In the genomic region with DNA sequence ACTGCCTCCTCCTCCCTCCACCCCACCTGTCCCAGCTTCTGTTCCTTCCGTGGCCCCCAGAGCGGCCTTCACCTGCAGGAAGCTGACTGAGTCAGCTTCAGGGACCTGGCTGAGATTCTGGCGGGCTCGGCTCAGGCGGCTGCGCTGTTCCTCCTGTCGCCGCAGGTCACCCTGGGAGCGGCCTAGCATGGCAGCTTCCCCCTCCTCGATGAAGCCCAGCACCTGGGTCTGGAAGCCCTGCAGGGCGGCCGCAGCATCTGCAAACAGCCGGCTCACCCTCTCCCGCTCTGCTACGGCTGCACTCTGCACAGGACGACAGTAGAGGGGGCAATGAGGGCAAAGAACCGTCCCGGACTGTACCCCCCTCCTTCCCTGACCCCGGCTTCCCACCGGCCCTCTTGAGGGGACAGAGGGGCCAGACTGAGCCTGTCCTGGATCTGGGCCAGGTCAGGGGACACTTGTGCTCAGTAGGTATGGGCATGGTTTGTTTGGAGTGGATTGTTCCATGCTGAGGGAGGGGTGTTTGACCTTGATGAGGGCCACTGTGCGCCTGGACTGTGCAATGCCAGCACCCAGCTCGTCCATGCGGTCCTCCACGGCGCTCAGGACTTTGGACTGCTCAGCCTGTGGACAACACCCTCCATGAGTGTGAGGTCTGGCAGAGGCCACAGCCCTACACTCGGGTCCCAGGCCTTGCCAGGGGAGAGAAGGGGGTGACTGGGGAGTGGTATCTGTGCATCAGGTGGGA, we compare ENCODE assay signal across 6 cellular contexts. TPM values are rescaled to one million over a fixed set of nuclear protein-coding genes. Genes with fewer than 3 reads are reported as not detected.
A peak's percentile ranks its signal among the peaks of the same experiment; 100 is the strongest.
DNase-seq lines count a peak whose midpoint lies in the region; ATAC-seq and TF ChIP-seq lines count a peak whose summit lies in the region.

No MANE protein-coding gene starts in this region.

- TF ChIP-seq POLR2A in prostate gland (IDR thresholded peaks at IDR 0.05), result peak; percentile 52

- DNase-seq in GM10248 (ENCODE audit: extremely low spot score), result peak; percentile 55
- DNase-seq in SK-N-DZ (ENCODE audit: low spot score), result peak; percentile 83
- peak; percentile 47 for DNase-seq in cerebellar cortex (ENCODE audit: low spot score)
- DNase-seq in prostate gland (ENCODE audit: low spot score), result no peak
- DNase-seq in NK-92 (lab: John Stamatoyannopoulos, UW; ENCODE audit: unreplicated experiment), result no peak

- H3K4me3 ChIP-seq in prostate gland, result peak overlapping the region; percentile 9 to 53

- POLR2A ChIA-PET in GM10248 (lab: Yijun Ruan, JAX), result no interaction called here

- H3K27ac ChIP-seq in prostate gland, result peak overlapping the region; percentile 91

- CTCF ChIA-PET in GM10248 (lab: Yijun Ruan, JAX), result interaction anchor here (1.0 to 7.5 kb wide), 14 partner anchors 9 to 132 kb away, joined by 3 to 89 read pairs (median 5); partner anchors contain the start of genes MRPL38 and WBP2

- ATAC-seq in GM21447 (IDR thresholded peaks at IDR 0.05; ENCODE audit: unreplicated experiment), result no peak

- H3K27me3 ChIP-seq in prostate gland (replicated peaks; ENCODE audit: insufficient read depth), result no peaks in the 10 kb centered on the region

- H3K9me3 ChIP-seq in prostate gland, result no peaks in the 10 kb centered on the region

- intact Hi-C loops in prostate gland (cut with DNase I), result loop anchor here (5.0 kb wide), 1 partner anchor 89 kb away; no protein-coding TSS in a partner anchor

- TF ChIP-seq CTCF in GM10248 (IDR thresholded peaks at IDR 0.05; ENCODE audit: control extremely low read depth, extremely low read depth, low read depth, missing control alignments) (peak; percentile 35), prostate gland (IDR thresholded peaks at IDR 0.05) (peak in 3 of 4 experiments; percentile 11 to 39 (median 14))

- WGBS in prostate gland, result 12% methylated on average over 25 of the region's 26 CpGs

- no peaks in the 10 kb centered on the region for H3K36me3 ChIP-seq in prostate gland

- H3K4me1 ChIP-seq in prostate gland (replicated peaks), result peaks cover 28% of the 10 kb centered on the region

RNA-seq across cellular contexts. Expression of gene TRIM47, which starts 2.0 kb away (rescaled TPM):
- polyA plus RNA-seq in SK-N-DZ (2014; cell fraction: cytosol; rRNA removed), result 42.0 and 46.7 TPM in 2 replicates
- polyA plus RNA-seq in SK-N-DZ (2014; cell fraction: nucleus; rRNA removed), result 59.5 and 79.2 TPM in 2 replicates
- total RNA-seq in prostate gland, result 10 to 100 TPM; 21.3 to 62.9 TPM

RNA-seq across cellular contexts. Expression of gene TRIM65, which starts 20.4 kb away (rescaled TPM):
- polyA plus RNA-seq in SK-N-DZ (2014; cell fraction: cytosol; rRNA removed), result 42.9 and 44.0 TPM in 2 replicates
- polyA plus RNA-seq in SK-N-DZ (2014; cell fraction: nucleus; rRNA removed), result 36.1 and 45.2 TPM in 2 replicates
- 10 to 100 TPM; 27.5 to 28.1 TPM for total RNA-seq in prostate gland

RNA-seq across cellular contexts. Expression of gene WBP2, which starts 21.2 kb away (rescaled TPM):
- 38.6 and 39.1 TPM in 2 replicates for polyA plus RNA-seq in SK-N-DZ (2014; cell fraction: cytosol; rRNA removed)
- 25.3 and 25.4 TPM in 2 replicates for polyA plus RNA-seq in SK-N-DZ (2014; cell fraction: nucleus; rRNA removed)
- total RNA-seq in prostate gland, result 100 to 1,000 TPM in 1 of 2 donors, 10 to 100 TPM in 1; 88.9 to 125 TPM

RNA-seq across cellular contexts. Expression of gene MRPL38, which starts 28.3 kb away (rescaled TPM):
- 107 and 108 TPM in 2 replicates for polyA plus RNA-seq in SK-N-DZ (2014; cell fraction: cytosol; rRNA removed)
- 204 and 219 TPM in 2 replicates for polyA plus RNA-seq in SK-N-DZ (2014; cell fraction: nucleus; rRNA removed)
- 10 to 100 TPM; 40.3 to 85.6 TPM for total RNA-seq in prostate gland

RNA-seq across cellular contexts. Expression of gene UNC13D, which starts 32.2 kb away (rescaled TPM):
- polyA plus RNA-seq in SK-N-DZ (2014; cell fraction: cytosol; rRNA removed), result 13.1 and 17.0 TPM in 2 replicates
- polyA plus RNA-seq in SK-N-DZ (2014; cell fraction: nucleus; rRNA removed), result 60.0 and 69.4 TPM in 2 replicates
- 10 to 100 TPM in 1 of 2 donors, 1 to 10 TPM in 1; 2.9 to 16.2 TPM for total RNA-seq in prostate gland

Comparison
In these comparisons a context has a peak if more than half of its experiments do, and no peak if none do; other contexts are left out.
1. DNase-seq: peak in GM10248 (single experiment), SK-N-DZ (single experiment) and cerebellar cortex (single experiment); none in prostate gland (single experiment) and NK-92 (single experiment).